Comparison of ENCODE assay signal across 23 cellular contexts in genomic region chr4:60326735-60327134, GRCh38.
DNase-seq lines count a peak whose midpoint lies in the region; ATAC-seq and TF ChIP-seq lines count a peak whose summit lies in the region.
"Had no signal": no experiment of that assay in that cellular context is flagged by ENCODE, and none has a peak within 500 bp of the region (broad histone marks: within the 10 kb centered on the region; RNA-seq: fewer than 3 reads in every experiment).

No MANE protein-coding gene starts in this region.

- TF ChIP-seq POLR2A in body of pancreas (IDR thresholded peaks at IDR 0.05): no peak

- TF ChIP-seq CTCF in GM23338 (conservative IDR thresholded peaks at IDR 0.05; ENCODE audit: low read depth in 2 of 2) (no peak), coronary artery (IDR thresholded peaks at IDR 0.05) (no peak), tibial artery (IDR thresholded peaks at IDR 0.05) (no peak), body of pancreas (IDR thresholded peaks at IDR 0.05) (no peak)

- H3K27ac Mint-ChIP-seq in GM23338: no peak overlapping the region
- H3K27ac Mint-ChIP-seq: CD14-positive monocyte; CD4-positive, alpha-beta memory T cell; CD4-positive, CD25-positive, alpha-beta regulatory T cell; CD8-positive, alpha-beta memory T cell had no signal

- H3K9me2 ChIP-seq in GM23338 (ENCODE audit: insufficient read depth): no peaks in the 10 kb centered on the region

- H3K4me2 ChIP-seq in GM23338: no peak overlapping the region
- H3K4me2 ChIP-seq: BLaER1 had no signal

- no peaks in the 10 kb centered on the region for H3F3A ChIP-seq in GM23338 (replicated peaks; ENCODE audit: low read depth)

- no peaks in the 10 kb centered on the region for H3K36me3 Mint-ChIP-seq in GM23338 (ENCODE audit: low read depth)
- H3K36me3 Mint-ChIP-seq: CD14-positive monocyte; CD4-positive, alpha-beta memory T cell; CD4-positive, CD25-positive, alpha-beta regulatory T cell; CD8-positive, alpha-beta memory T cell had no signal

- 51 to 64% methylated on average over 3 of the region's 3 CpGs for WGBS in body of pancreas, 2 donors

- H3K4me1 ChIP-seq in GM23338 (ENCODE audit: insufficient read depth) (no peaks in the 10 kb centered on the region), tibial artery (peaks cover 0 to 19% (median 9%) of the 10 kb centered on the region in 4 donors), body of pancreas (no peaks in the 10 kb centered on the region)
- H3K4me1 ChIP-seq: BE2C, BLaER1 had no signal

- H3K9me3 ChIP-seq in tibial artery (no peaks in the 10 kb centered on the region), body of pancreas (no peaks in the 10 kb centered on the region)
- H3K9me3 ChIP-seq: BE2C, BLaER1 had no signal

- DNase-seq in GM23338 (ENCODE audit: low spot score): no peak
- no peak for DNase-seq in coronary artery (ENCODE audit: low spot score)
- no peak for DNase-seq in tibial artery
- DNase-seq in body of pancreas: no peak
- DNase-seq in NOMO-1 (lab: John Stamatoyannopoulos, UW; ENCODE audit: unreplicated experiment in 2 of 2): no peak
- DNase-seq: 8988T; ACHN; BE2C; C1 segment of cervical spinal cord; CD4-positive, alpha-beta memory T cell; CD4-positive, CD25-positive, alpha-beta regulatory T cell; CD8-positive, alpha-beta memory T cell; COR-L47; DMS 273 treated with DMSO at 0.1 percent for 48 hours; DMS153; DMS53; DMS79; DND-41; EL; GDM1 had no signal

- no peaks in the 10 kb centered on the region for H3K4me1 Mint-ChIP-seq in GM23338
- H3K4me1 Mint-ChIP-seq: CD14-positive monocyte; CD4-positive, alpha-beta memory T cell; CD4-positive, CD25-positive, alpha-beta regulatory T cell; CD8-positive, alpha-beta memory T cell had no signal

- no peak overlapping the region for H3K27ac ChIP-seq in GM23338 (ENCODE audit: low read depth)
- peak overlapping the region; percentile 17 to 27 for H3K27ac ChIP-seq in coronary artery
- H3K27ac ChIP-seq in tibial artery: peak overlapping the region; percentile 36 to 67
- no peak overlapping the region for H3K27ac ChIP-seq in body of pancreas
- H3K27ac ChIP-seq: BLaER1 had no signal

- H3K79me2 ChIP-seq in GM23338 (replicated peaks; ENCODE audit: insufficient read depth): no peaks in the 10 kb centered on the region

- intact Hi-C loops in tibial artery (cut with DNase I; ENCODE audit: low total_unique reads) (loop anchor here (5.0 kb wide), 1 partner anchor 1181 kb away; no protein-coding TSS in a partner anchor), body of pancreas (cut with DNase I) (no loop called here)

- H3K27me3 Mint-ChIP-seq in GM23338 (ENCODE audit: insufficient read depth, low read depth, poor library complexity): no peaks in the 10 kb centered on the region
- H3K27me3 Mint-ChIP-seq: CD4-positive, alpha-beta memory T cell; CD4-positive, CD25-positive, alpha-beta regulatory T cell; CD8-positive, alpha-beta memory T cell had no signal

- H3K4me3 Mint-ChIP-seq in GM23338: no peak overlapping the region
- H3K4me3 Mint-ChIP-seq: CD14-positive monocyte; CD4-positive, alpha-beta memory T cell; CD8-positive, alpha-beta memory T cell had no signal

- peak overlapping the region; percentile 6; the same call in 1 of the 2 replicates for H2AFZ ChIP-seq in GM23338

- ATAC-seq in GM23338 (no peak), body of pancreas (no peak)
- ATAC-seq: GM12878 had no signal

- H3K4me3 ChIP-seq in GM23338 (no peak overlapping the region), coronary artery (no peak overlapping the region), tibial artery (no peak overlapping the region), body of pancreas (no peak overlapping the region)
- H3K4me3 ChIP-seq: BLaER1, GM12878 had no signal

- H4K20me1 ChIP-seq in GM23338 (replicated peaks; ENCODE audit: insufficient read depth): no peaks in the 10 kb centered on the region
- H4K20me1 ChIP-seq: BLaER1 had no signal

- no peaks in the 10 kb centered on the region for H3K9me3 Mint-ChIP-seq in GM23338

- H3K27me3 ChIP-seq in GM23338 (ENCODE audit: insufficient read depth): no peaks in the 10 kb centered on the region
- H3K27me3 ChIP-seq in tibial artery: no peaks in the 10 kb centered on the region
- H3K27me3 ChIP-seq in body of pancreas: no peaks in the 10 kb centered on the region
- H3K27me3 ChIP-seq: BE2C, BLaER1 had no signal

- no peaks in the 10 kb centered on the region for H3K36me3 ChIP-seq in GM23338 (ENCODE audit: insufficient read depth)
- no peaks in the 10 kb centered on the region for H3K36me3 ChIP-seq in tibial artery
- no peaks in the 10 kb centered on the region for H3K36me3 ChIP-seq in body of pancreas (replicated peaks in 1 of 2; ENCODE audit: insufficient read depth in 1 of 2, low read depth in 2 of 2)
- H3K36me3 ChIP-seq: BE2C, BLaER1 had no signal

TF ChIP-seq in GM23338, 12 proteins besides CTCF, POLR2A, EP300 and RAD21 (continues in another document):
- no peak for TF ChIP-seq POLR2AphosphoS5 (IDR thresholded peaks at IDR 0.05; ENCODE audit: low read depth)
- TF ChIP-seq ZNF462 (CRISPR knock-in tag; IDR thresholded peaks at IDR 0.05): no peak
- TF ChIP-seq EZH2phosphoT487 (IDR thresholded peaks at IDR 0.05; ENCODE audit: unreplicated experiment): no peak
- TF ChIP-seq ETS1 (IDR thresholded peaks at IDR 0.05): no peak
- TF ChIP-seq STAT1 (IDR thresholded peaks at IDR 0.05; ENCODE audit: unreplicated experiment): no peak

Comparison
In these comparisons a context has a peak if more than half of its experiments do, and no peak if none do; other contexts are left out.
1. H3K27ac ChIP-seq: peak in coronary artery (2 of 2) and tibial artery (2 of 2); none in GM23338 (single experiment) and body of pancreas (0 of 4).